ENCODE assay signal across 8 cellular contexts in the genomic region with DNA sequence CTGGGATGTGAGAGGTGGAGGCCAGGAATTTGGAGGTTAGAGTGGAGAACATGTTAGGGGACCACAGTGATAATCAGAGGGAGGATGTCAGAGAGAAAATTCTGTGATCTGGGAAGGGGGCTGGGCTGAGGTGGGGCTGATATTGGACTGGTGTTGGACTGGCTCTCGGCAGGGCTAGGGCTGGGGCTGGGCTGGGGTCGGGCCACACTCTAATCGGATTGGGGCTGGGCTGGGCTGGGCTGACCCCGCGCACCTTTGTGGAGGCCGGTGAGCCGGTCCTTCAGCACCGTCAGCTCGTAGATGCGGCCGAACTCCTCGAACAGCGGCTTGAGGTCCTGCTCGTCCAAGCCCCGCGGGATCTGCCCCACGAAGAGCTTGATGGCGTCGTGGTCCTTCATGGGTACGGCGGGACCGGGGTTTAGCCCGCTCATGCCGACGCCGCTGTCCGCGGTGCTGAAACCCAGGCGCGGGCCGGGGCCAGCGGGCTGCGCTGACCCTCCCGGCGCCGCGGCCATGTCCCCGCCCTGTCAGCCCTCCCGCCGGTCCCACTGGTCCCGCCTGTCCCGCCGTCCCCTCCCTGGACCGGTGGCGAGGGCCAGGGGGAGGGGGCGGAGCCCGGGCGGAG. TPM values are rescaled to one million over a fixed set of nuclear protein-coding genes. Genes with fewer than 3 reads are reported as not detected.
DNase-seq lines count a peak whose midpoint lies in the region; ATAC-seq and TF ChIP-seq lines count a peak whose summit lies in the region.

No MANE protein-coding gene starts in this region.

- peak; percentile 73 for DNase-seq in Daoy (ENCODE audit: low read depth)
- DNase-seq in T-helper 17 cell: peak in 2 of 3 donors; percentile 39 to 53
- no peak for DNase-seq in astrocyte of the cerebellum (ENCODE audit: low read depth)
- peak; percentile 90 for DNase-seq in hepatocyte (ENCODE audit: low spot score)
- DNase-seq in NCI-H1436 treated with DMSO at 0.1 percent for 48 hours (lab: John Stamatoyannopoulos, UW): no peak

- peak overlapping the region; percentile 84 for H3K27ac Mint-ChIP-seq in T-helper 17 cell

- no peaks in the 10 kb centered on the region for H3K36me3 Mint-ChIP-seq in T-helper 17 cell (ENCODE audit: low read depth)

- in situ Hi-C loops in astrocyte of the cerebellum (cut with HindIII; ENCODE audit: low sequenced_read_pairs): no loop called here

- H3K9me3 ChIP-seq in T-helper 17 cell (ENCODE audit: control insufficient read depth, low read length, poor library complexity, severe bottlenecking) (no peaks in the 10 kb centered on the region), hepatocyte (ENCODE audit: low read depth) (peaks cover 9% of the 10 kb centered on the region)

- H3K4me3 Mint-ChIP-seq in T-helper 17 cell: peak overlapping the region; percentile 70

- H3K4me2 ChIP-seq in hepatocyte: peak overlapping the region; percentile 95

- H3K4me1 ChIP-seq in hepatocyte (ENCODE audit: insufficient read depth): no peaks in the 10 kb centered on the region

- H3K27ac ChIP-seq in hepatocyte (no peak overlapping the region), skin epidermis (peak overlapping the region in 1 of 21 experiments; percentile 31)

- no peaks in the 10 kb centered on the region for H3K79me2 ChIP-seq in hepatocyte

- peaks cover 6% of the 10 kb centered on the region for H3K27me3 ChIP-seq in hepatocyte

- H3K36me3 ChIP-seq in hepatocyte (replicated peaks; ENCODE audit: insufficient read depth, low read depth): no peaks in the 10 kb centered on the region

- ATAC-seq in HG02852 (IDR thresholded peaks at IDR 0.05; ENCODE audit: unreplicated experiment) (peak; percentile 25), T-helper 17 cell (peak; percentile 38), GM21367 (IDR thresholded peaks at IDR 0.05; ENCODE audit: unreplicated experiment) (no peak)

- H3K27me3 Mint-ChIP-seq in T-helper 17 cell: no peaks in the 10 kb centered on the region

- H3K9me2 ChIP-seq in hepatocyte (replicated peaks; ENCODE audit: insufficient read depth): no peaks in the 10 kb centered on the region

- H3K4me3 ChIP-seq in astrocyte of the cerebellum (ENCODE audit: low read depth, low read length) (peak overlapping the region; percentile 47), hepatocyte (peak overlapping the region; percentile 21), skin epidermis (peak overlapping the region; percentile 23 to 58 (median 46))

- peaks cover 15% of the 10 kb centered on the region for H3K4me1 Mint-ChIP-seq in T-helper 17 cell

- H4K20me1 ChIP-seq in hepatocyte (ENCODE audit: insufficient read depth, poor library complexity, severe bottlenecking): no peaks in the 10 kb centered on the region

- 24% methylated on average over 9 of the region's 48 CpGs for WGBS in hepatocyte (ENCODE audit: low lambda C conversion rate, missing lambda C conversion rate)

- H2AFZ ChIP-seq in hepatocyte: no peak overlapping the region

- TF ChIP-seq CTCF in astrocyte of the cerebellum (IDR thresholded peaks at IDR 0.05; ENCODE audit: low read depth, low read length, missing control alignments): no peak
- no peak for TF ChIP-seq CTCF in hepatocyte (IDR thresholded peaks at IDR 0.05; ENCODE audit: poor library complexity)

RNA-seq across cellular contexts. Expression of a gene that starts 0.5 kb away (rescaled TPM):
- 0.40 and 0.57 TPM in 2 replicates for total RNA-seq in Daoy (2014; rRNA removed; shearing (Covaris generic))
- total RNA-seq in T-helper 17 cell (1 to 10 TPM; 1.4 to 1.9 TPM), hepatocyte (1.1 and 2.4 TPM in 2 replicates)
- 0.40 and 0.57 TPM in 2 replicates for polyA plus RNA-seq in hepatocyte

RNA-seq across cellular contexts. Expression of a gene that starts 47.1 kb away (rescaled TPM):
- total RNA-seq in Daoy (2014; rRNA removed; shearing (Covaris generic)): 14.3 and 20.6 TPM in 2 replicates
- total RNA-seq in T-helper 17 cell: 100 to 1,000 TPM; 109 to 112 TPM
- total RNA-seq in hepatocyte: 37.6 and 57.1 TPM in 2 replicates
- 61.4 and 77.4 TPM in 2 replicates for polyA plus RNA-seq in hepatocyte

RNA-seq across cellular contexts. Expression of a gene that starts 56.3 kb away (rescaled TPM):
- total RNA-seq in Daoy (2014; rRNA removed; shearing (Covaris generic)): 46.7 and 49.1 TPM in 2 replicates
- total RNA-seq in T-helper 17 cell (10 to 100 TPM; 69.9 to 87.1 TPM), hepatocyte (175 and 180 TPM in 2 replicates)
- polyA plus RNA-seq in hepatocyte: 268 and 286 TPM in 2 replicates

Comparison
In these comparisons a context has a peak if more than half of its experiments do, and no peak if none do; other contexts are left out.
1. DNase-seq: peak in Daoy (single experiment), T-helper 17 cell (2 of 3) and hepatocyte (single experiment); none in astrocyte of the cerebellum (single experiment) and NCI-H1436 treated with DMSO at 0.1 percent for 48 hours (single experiment).
2. Peak in every context shown above with its lines, with median percentiles within 50 percentile points of each other: H3K4me3 ChIP-seq.